In genomic region chr6:12693122-12693521, GRCh38 we compare ENCODE assay signal across 24 cellular contexts.
"Had no signal": no experiment of that assay in that cellular context is flagged by ENCODE, and none has a peak within 500 bp of the region (broad histone marks: within the 10 kb centered on the region; RNA-seq: fewer than 3 reads in every experiment).

No MANE protein-coding gene starts in this region.

- H3K27ac ChIP-seq: stomach, suprapubic skin, testis, thoracic aorta, thyroid gland, tibial artery, tibial nerve, transverse colon, upper lobe of left lung, upper lobe of right lung, uterus, vagina had no signal

- H3K27me3 ChIP-seq: stomach, suprapubic skin, testis, thyroid gland, tibial artery, tibial nerve, upper lobe of left lung, upper lobe of right lung, uterus, vagina had no signal

- H3K36me3 ChIP-seq: stomach, suprapubic skin, thoracic aorta, thyroid gland, tibial artery, tibial nerve, transverse colon, upper lobe of left lung, upper lobe of right lung, uterus, vagina had no signal

- H3K4me3 ChIP-seq: stomach, suprapubic skin, testis, thoracic aorta, thyroid gland, tibial artery, tibial nerve, transverse colon, upper lobe of left lung, upper lobe of right lung, uterus, vagina had no signal

- H3K9me3 ChIP-seq: stomach, suprapubic skin, testis, thoracic aorta, thyroid gland, tibial artery, tibial nerve, transverse colon, upper lobe of left lung, upper lobe of right lung, uterus, vagina had no signal

- DNase-seq: stimulated activated CD4-positive, alpha-beta T cell treated with anti-CD3 and anti-CD28 coated beads, Interleukin-2, amount 100 ng/mL, for 48 hours; stimulated activated CD4-positive, alpha-beta T cell treated with anti-CD3 and anti-CD28 coated beads, Interleukin-4, amount 100 ng/mL, for 1 hour; stimulated activated CD4-positive, alpha-beta T cell treated with anti-CD3 and anti-CD28 coated beads, Interleukin-4, amount 100 ng/mL, for 24 hours; stimulated activated CD4-positive, alpha-beta T cell treated with anti-CD3 and anti-CD28 coated beads, Interleukin-4, amount 100 ng/mL, for 4 hours; stimulated activated CD8-positive, alpha-beta memory T cell treated with anti-CD3 and anti-CD28 coated beads, Interleukin-4, amount 100 ng/mL, for 48 hours; stimulated activated naive B cell treated with anti-CD40 and anti-IgM and Interleukin-4, amounts not matched to agents 10 μg/mL and 1 μg/mL and 100 μg/mL, for 72 hours; stimulated activated naive CD4-positive, alpha-beta T cell; stimulated activated naive CD4-positive, alpha-beta T cell treated with Interleukin-2 at 50 U/mL for 16 hours; stimulated activated naive CD8-positive, alpha-beta T cell treated with anti-CD3 and anti-CD28 coated beads, Interleukin-15, amount 100 ng/mL, for 72 hours; stimulated activated naive CD8-positive, alpha-beta T cell treated with anti-CD3 and anti-CD28 coated beads, Interleukin-15, Interleukin-2, amounts not matched to agents 100 U/mL and 50 U/mL, for 24 hours; stomach; substantia nigra; testis; thyroid gland; tibial artery; transverse colon; trophoblast cell; upper lobe of left lung; upper lobe of right lung; uterus had no signal
